ENCODE assay signal across 12 cellular contexts in the genomic region with DNA sequence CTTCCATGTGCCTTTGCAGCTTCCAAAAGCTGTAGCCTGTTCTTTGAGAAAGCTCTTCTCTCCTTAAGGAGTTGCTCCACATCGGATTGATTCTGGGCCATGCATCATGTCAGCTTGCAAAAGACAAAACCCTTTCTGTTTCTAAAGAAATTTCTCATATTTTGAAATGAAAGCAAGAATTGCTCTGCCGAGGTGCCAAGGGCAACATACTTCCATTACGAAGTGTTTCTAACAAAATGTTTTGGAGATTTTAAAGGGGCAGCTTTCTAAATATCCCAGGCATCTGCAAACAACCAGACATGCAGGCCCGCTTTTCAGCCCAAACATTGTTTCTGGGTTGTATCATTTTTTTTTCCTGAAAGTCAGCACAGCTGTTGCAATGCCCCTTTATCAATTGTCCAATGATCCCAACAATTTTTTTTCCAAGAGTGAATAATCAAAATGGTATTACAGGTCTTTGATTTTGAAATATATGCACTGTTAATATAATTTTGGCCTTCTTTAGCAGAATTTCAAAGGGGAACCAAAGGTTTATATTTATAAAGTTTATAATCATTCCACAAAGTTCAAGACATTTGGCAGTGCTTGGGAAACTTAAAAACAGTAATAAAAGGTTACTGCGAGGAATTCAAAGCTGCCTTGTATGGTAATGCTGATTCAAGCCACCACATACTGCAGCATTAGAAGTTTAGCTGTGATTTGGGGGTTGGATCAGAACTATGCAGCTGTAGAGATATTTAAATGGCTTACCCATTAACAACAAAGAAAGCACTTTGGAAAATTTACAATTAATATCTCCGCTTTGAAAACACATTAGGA.
DNase-seq lines count a peak whose midpoint lies in the region; ATAC-seq, FAIRE-seq and TF ChIP-seq lines count a peak whose summit lies in the region.
"Had no signal": no experiment of that assay in that cellular context is flagged by ENCODE, and none has a peak within 500 bp of the region (broad histone marks: within the 10 kb centered on the region; RNA-seq: fewer than 3 reads in every experiment).

No MANE protein-coding gene starts in this region.

- CTCF ChIA-PET in endothelial cell of umbilical vein (lab: Charles Lee): interaction anchor here (0.7 to 3.9 kb wide), 13 partner anchors 11 to 320 kb away, joined by 3 to 18 read pairs (median 5); a partner anchor contains a TSS

- H3K9ac ChIP-seq in endothelial cell of umbilical vein (replicated peaks; ENCODE audit: extremely low read depth, insufficient read depth, low read length): peak overlapping the region; percentile 28
- no peak overlapping the region for H3K9ac ChIP-seq in muscle layer of colon (ENCODE audit: low read length)

- H3K9me3 ChIP-seq in right atrium auricular region: no peaks in the 10 kb centered on the region
- H3K9me3 ChIP-seq in endothelial cell of umbilical vein (replicated peaks; ENCODE audit: control insufficient read depth, insufficient read depth, low read length): no peaks in the 10 kb centered on the region
- H3K9me3 ChIP-seq in muscle layer of colon (ENCODE audit: low read length): no peaks in the 10 kb centered on the region

- peak; percentile 49 for ATAC-seq in Right ventricle myocardium inferior
- no peak for ATAC-seq in GM18520 (IDR thresholded peaks at IDR 0.05; ENCODE audit: unreplicated experiment)
- no peak for ATAC-seq in HG03378 (IDR thresholded peaks at IDR 0.05; ENCODE audit: unreplicated experiment)

- H3K27me3 Mint-ChIP-seq in activated T-helper 2 cell treated with anti-CD3 and anti-CD28 coated beads, Interferon-gamma antibody, Interleukin-2, Interleukin-4, amounts not matched to agents 10 μg/mL and 5 μg/mL and 100 μg/mL, durations not matched to agents 14 hours and 24 hours and 36 hours (ENCODE audit: low read depth): peaks cover 33% of the 10 kb centered on the region

- H3K27ac ChIP-seq in right atrium auricular region (peak overlapping the region in 1 of 2 donors; percentile 51), endothelial cell of umbilical vein (ENCODE audit: insufficient read depth, low read depth, low read length) (peak overlapping the region; percentile 90), muscle layer of colon (ENCODE audit: low read depth, low read length) (peak overlapping the region; percentile 83)

- H3K79me2 ChIP-seq in endothelial cell of umbilical vein (ENCODE audit: control insufficient read depth, insufficient read depth, low read length): peaks cover 80% of the 10 kb centered on the region

- peak overlapping the region; percentile 84 for H3K4me2 ChIP-seq in endothelial cell of umbilical vein (ENCODE audit: insufficient read depth, low read length)

- H3K36me3 Mint-ChIP-seq in activated T-helper 2 cell treated with anti-CD3 and anti-CD28 coated beads, Interferon-gamma antibody, Interleukin-2, Interleukin-4, amounts not matched to agents 10 μg/mL and 5 μg/mL and 100 μg/mL, durations not matched to agents 14 hours and 24 hours and 36 hours (ENCODE audit: low read depth): no peaks in the 10 kb centered on the region

- dilution Hi-C loops in endothelial cell of umbilical vein (cut with MboI; ENCODE audit: extremely low pct_ligation_motif_present, low sequenced_read_pairs): loop anchor here (25.0 kb wide), 1 partner anchor 241 kb away; no protein-coding TSS in a partner anchor

- no peak for TF ChIP-seq POLR2A in endothelial cell of umbilical vein (IDR thresholded peaks at IDR 0.05; ENCODE audit: low read depth, low read length)

- H3K4me1 Mint-ChIP-seq in activated T-helper 2 cell treated with anti-CD3 and anti-CD28 coated beads, Interferon-gamma antibody, Interleukin-2, Interleukin-4, amounts not matched to agents 10 μg/mL and 5 μg/mL and 100 μg/mL, durations not matched to agents 14 hours and 24 hours and 36 hours (ENCODE audit: low read depth): peaks cover 2% of the 10 kb centered on the region

- intact Hi-C loops in Right ventricle myocardium inferior (cut with DNase I) (loop anchor here (2.0 to 5.0 kb wide), 3 partner anchors 83 to 255 kb away; no protein-coding TSS in a partner anchor), endothelial cell of umbilical vein (cut with micrococcal nuclease) (loop anchor here (5.0 kb wide), 1 partner anchor 171 kb away; no protein-coding TSS in a partner anchor)
- intact Hi-C loops in activated T-helper 2 cell treated with anti-CD3 and anti-CD28 coated beads, Interferon-gamma antibody, Interleukin-2, Interleukin-4, amounts not matched to agents 10 μg/mL and 5 μg/mL and 100 μg/mL, durations not matched to agents 14 hours and 24 hours and 36 hours (cut with micrococcal nuclease): no loop called here

- TSS peak; percentile 48 for BruUV-seq in endothelial cell of umbilical vein (replicated peaks; lab: Mats Ljungman, UMichigan)

- no peak overlapping the region for H3K27ac Mint-ChIP-seq in activated T-helper 2 cell treated with anti-CD3 and anti-CD28 coated beads, Interferon-gamma antibody, Interleukin-2, Interleukin-4, amounts not matched to agents 10 μg/mL and 5 μg/mL and 100 μg/mL, durations not matched to agents 14 hours and 24 hours and 36 hours
- H3K27ac Mint-ChIP-seq: stimulated activated naive CD8-positive, alpha-beta T cell treated with anti-CD3 and anti-CD28 coated beads, Interleukin-15, Interleukin-2, amounts not matched to agents 100 ng/mL and 50 ng/mL, for 24 hours had no signal

- H3K4me3 Mint-ChIP-seq in activated T-helper 2 cell treated with anti-CD3 and anti-CD28 coated beads, Interferon-gamma antibody, Interleukin-2, Interleukin-4, amounts not matched to agents 10 μg/mL and 5 μg/mL and 100 μg/mL, durations not matched to agents 14 hours and 24 hours and 36 hours (ENCODE audit: low read depth): no peak overlapping the region
- H3K4me3 Mint-ChIP-seq: stimulated activated naive CD8-positive, alpha-beta T cell treated with anti-CD3 and anti-CD28 coated beads, Interleukin-15, Interleukin-2, amounts not matched to agents 100 ng/mL and 50 ng/mL, for 24 hours had no signal

- no peaks in the 10 kb centered on the region for H3K9me1 ChIP-seq in endothelial cell of umbilical vein (replicated peaks; ENCODE audit: control insufficient read depth, extremely low read depth, insufficient read depth, low read length)

- DNase-seq in Right ventricle myocardium inferior (ENCODE audit: missing footprints) (no peak), right atrium auricular region (ENCODE audit: low spot score) (no peak), endothelial cell of umbilical vein (ENCODE audit: low read depth, low spot score) (no peak), DMS 273 (lab: John Stamatoyannopoulos, UW; ENCODE audit: unreplicated experiment) (no peak)
- DNase-seq in activated T-helper 2 cell treated with anti-CD3 and anti-CD28 coated beads, Interferon-gamma antibody, Interleukin-2, Interleukin-4, amounts not matched to agents 10 μg/mL and 5 μg/mL and 100 μg/mL, durations not matched to agents 14 hours and 24 hours and 36 hours (ENCODE audit: low spot score): no peak
- DNase-seq: NCI-H1092, small intestine had no signal

- H3K9me3 Mint-ChIP-seq in activated T-helper 2 cell treated with anti-CD3 and anti-CD28 coated beads, Interferon-gamma antibody, Interleukin-2, Interleukin-4, amounts not matched to agents 10 μg/mL and 5 μg/mL and 100 μg/mL, durations not matched to agents 14 hours and 24 hours and 36 hours: no peaks in the 10 kb centered on the region
- H3K9me3 Mint-ChIP-seq: stimulated activated naive CD8-positive, alpha-beta T cell treated with anti-CD3 and anti-CD28 coated beads, Interleukin-15, Interleukin-2, amounts not matched to agents 100 ng/mL and 50 ng/mL, for 24 hours had no signal

- no peak for TF ChIP-seq CTCF in right atrium auricular region (IDR thresholded peaks at IDR 0.05)
- no peak for TF ChIP-seq CTCF in endothelial cell of umbilical vein (IDR thresholded peaks at IDR 0.05; ENCODE audit: extremely low read depth in 1 of 2, insufficient read depth in 1 of 2, low read depth in 1 of 2, low read length in 2 of 2)

- H3K4me1 ChIP-seq in right atrium auricular region (peaks cover 0 to 24% of the 10 kb centered on the region in 2 donors), endothelial cell of umbilical vein (ENCODE audit: control insufficient read depth, extremely low read depth, insufficient read depth, low read length) (peaks cover 57% of the 10 kb centered on the region), muscle layer of colon (ENCODE audit: insufficient read depth, low read length) (peaks cover 44% of the 10 kb centered on the region)

- POLR2A ChIA-PET in endothelial cell of umbilical vein (lab: Charles Lee): interaction anchor here (1.3 kb wide), 1 partner anchor 51 kb away, joined by 4 read pairs; no protein-coding TSS in a partner anchor

- no peak for FAIRE-seq in endothelial cell of umbilical vein (lab: Jason Lieb, UNC)
- FAIRE-seq: bronchial epithelial cell, small intestine had no signal

- H3K4me3 ChIP-seq in right atrium auricular region (no peak overlapping the region), endothelial cell of umbilical vein (replicated peaks in 1 of 3; ENCODE audit: insufficient read depth in 1 of 3, low read depth in 1 of 3, low read length in 3 of 3) (no peak overlapping the region), muscle layer of colon (ENCODE audit: low read depth in 1 of 2, low read length in 2 of 2) (peak overlapping the region in 1 of 2 donors; percentile 13)

- H3K36me3 ChIP-seq in right atrium auricular region (no peaks in the 10 kb centered on the region), endothelial cell of umbilical vein (ENCODE audit: control insufficient read depth in 2 of 2, extremely low read depth in 1 of 2, insufficient read depth in 2 of 2, low read length in 2 of 2) (peaks cover 0 to 2% of the 10 kb centered on the region in 2 experiments), muscle layer of colon (ENCODE audit: insufficient read depth, low read length) (no peaks in the 10 kb centered on the region)

- no peak overlapping the region for H2AFZ ChIP-seq in endothelial cell of umbilical vein (ENCODE audit: low read depth, low read length)

- H3K27me3 ChIP-seq in right atrium auricular region: no peaks in the 10 kb centered on the region
- no peaks in the 10 kb centered on the region for H3K27me3 ChIP-seq in endothelial cell of umbilical vein (ENCODE audit: control insufficient read depth in 2 of 2, insufficient read depth in 2 of 2, low read length in 2 of 2)
- H3K27me3 ChIP-seq in muscle layer of colon (ENCODE audit: control insufficient read depth in 1 of 2, insufficient read depth in 2 of 2, low read length in 2 of 2): no peaks in the 10 kb centered on the region

- H4K20me1 ChIP-seq in endothelial cell of umbilical vein (replicated peaks; ENCODE audit: control insufficient read depth, extremely low read depth, insufficient read depth, low read length): no peaks in the 10 kb centered on the region

TF ChIP-seq in endothelial cell of umbilical vein, 7 proteins besides CTCF, POLR2A, EP300 and RAD21 (continues in another document):
- TF ChIP-seq EZH2 (IDR thresholded peaks at IDR 0.05; ENCODE audit: borderline replicate concordance, low read depth, low read length, severe bottlenecking): no peak
- no peak for TF ChIP-seq FOS (IDR thresholded peaks at IDR 0.05; ENCODE audit: borderline replicate concordance, insufficient read depth, low read length)
- no peak for TF ChIP-seq JUN (IDR thresholded peaks at IDR 0.05; ENCODE audit: borderline replicate concordance, insufficient read depth, insufficient read length, low read depth)
- TF ChIP-seq POLR2AphosphoS5 (IDR thresholded peaks at IDR 0.05; ENCODE audit: insufficient read depth, low read depth, low read length): no peak
